8 cellular contexts compared by ENCODE assay signal in the genomic region with DNA sequence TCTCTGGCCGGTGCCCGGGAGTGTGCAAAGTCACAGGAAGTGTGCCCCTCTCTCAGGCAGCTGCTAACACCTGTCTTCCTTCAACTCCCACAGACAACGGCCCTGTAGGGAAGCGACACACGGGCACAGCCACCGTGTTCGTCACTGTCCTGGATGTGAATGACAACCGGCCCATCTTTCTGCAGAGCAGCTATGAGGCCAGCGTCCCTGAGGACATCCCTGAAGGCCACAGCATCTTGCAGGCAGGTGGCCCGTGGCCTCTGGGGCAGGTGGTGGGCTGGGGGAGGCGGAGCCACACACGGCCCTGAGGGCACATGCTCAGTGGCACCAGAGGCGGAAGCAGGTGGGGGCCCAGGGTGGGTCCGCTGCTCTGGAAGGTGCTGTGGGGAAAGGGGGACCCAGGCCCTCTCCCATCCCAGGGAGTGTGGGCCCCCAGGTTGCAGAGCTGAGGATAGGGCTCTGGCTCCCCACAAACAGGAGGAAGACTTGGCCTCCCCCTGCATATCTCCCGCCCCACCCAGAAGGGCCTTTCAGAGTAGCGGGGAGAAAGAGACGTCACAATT. TPM values are rescaled to one million over a fixed set of nuclear protein-coding genes. Genes with fewer than 3 reads are reported as not detected.
A peak's percentile ranks its signal among the peaks of the same experiment; 100 is the strongest.
DNase-seq lines count a peak whose midpoint lies in the region; ATAC-seq, FAIRE-seq and TF ChIP-seq lines count a peak whose summit lies in the region.

No MANE protein-coding gene starts in this region.

- in situ Hi-C loops in IMR-90 (cut with MboI; ENCODE audit: low sequenced_read_pairs): no loop called here

- H3K4me3 ChIP-seq in IMR-90 (ENCODE audit: insufficient read depth, low read depth, low read length): no peak overlapping the region
- no peak overlapping the region for H3K4me3 ChIP-seq in keratinocyte (ENCODE audit: control insufficient read depth in 2 of 3, extremely low read depth in 1 of 3, insufficient read depth in 2 of 3, low read depth in 1 of 3, low read length in 3 of 3)

- H2BK20ac ChIP-seq in IMR-90 (ENCODE audit: low read depth, low read length): no peak overlapping the region

- H3K36me3 ChIP-seq in IMR-90 (ENCODE audit: control insufficient read depth, insufficient read depth, low read length): no peaks in the 10 kb centered on the region
- H3K36me3 ChIP-seq in keratinocyte (ENCODE audit: control insufficient read depth in 2 of 2, extremely low read depth in 1 of 2, insufficient read depth in 2 of 2, low read length in 2 of 2): no peaks in the 10 kb centered on the region

- TF ChIP-seq CTCF in IMR-90 (conservative IDR thresholded peaks at IDR 0.05; ENCODE audit: low read depth, low read length) (no peak), keratinocyte (optimal IDR thresholded peaks at IDR 0.05 in 1 of 3, IDR thresholded peaks at IDR 0.05 in 1 of 3, conservative IDR thresholded peaks at IDR 0.05 in 1 of 3; ENCODE audit: extremely low read depth in 1 of 3, insufficient read depth in 2 of 3, low read length in 3 of 3) (no peak)

- no peak overlapping the region; the same call in 1 of the 2 replicates for H2AK5ac ChIP-seq in IMR-90 (ENCODE audit: low read depth, low read length)

- peak overlapping the region; percentile 64 for H3K4me3 Mint-ChIP-seq in activated T-helper 2 cell treated with anti-CD3 and anti-CD28 coated beads, Interferon-gamma antibody, Interleukin-2, Interleukin-4, amounts not matched to agents 10 μg/mL and 5 μg/mL and 100 μg/mL, durations not matched to agents 14 hours and 24 hours and 36 hours (ENCODE audit: low read depth)
- no peak overlapping the region for H3K4me3 Mint-ChIP-seq in stimulated activated naive B cell treated with anti-CD40 and anti-IgM and Interleukin-4, amounts not matched to agents 10 μg/mL and 1 μg/mL and 100 μg/mL, for 72 hours

- POLR2A ChIA-PET in IMR-90 (lab: Charles Lee; ENCODE audit: unreplicated experiment): no interaction called here

- dilution Hi-C loops in IMR-90 (cut with HindIII; ENCODE audit: low sequenced_read_pairs, unreplicated experiment): no loop called here
- dilution Hi-C loops in keratinocyte (cut with MboI; ENCODE audit: extremely low pct_ligation_motif_present, low sequenced_read_pairs): no loop called here

- TF ChIP-seq POLR2A in IMR-90 (IDR thresholded peaks at IDR 0.05; ENCODE audit: low read depth, low read length) (no peak), GM18505 (IDR thresholded peaks at IDR 0.05; ENCODE audit: borderline replicate concordance, extremely low read depth, insufficient read depth, insufficient read length) (no peak)

- no peak overlapping the region for H2BK5ac ChIP-seq in IMR-90 (ENCODE audit: low read depth, low read length, poor library complexity, severe bottlenecking)

- H3K9me3 ChIP-seq in IMR-90 (ENCODE audit: control insufficient read depth, insufficient read depth, low read length) (no peaks in the 10 kb centered on the region; the same call in 1 of the 2 replicates), keratinocyte (ENCODE audit: control insufficient read depth, low read depth, low read length) (no peaks in the 10 kb centered on the region)

- H3K79me2 ChIP-seq in keratinocyte (ENCODE audit: control insufficient read depth, insufficient read depth, low read length): no peaks in the 10 kb centered on the region

- 0 out of 2 replicates have a peak overlapping the region, but pooled peaks have one; percentile 52 for H2BK120ac ChIP-seq in IMR-90 (ENCODE audit: low read depth, low read length)

- peak overlapping the region; percentile 99 for H3K27ac Mint-ChIP-seq in activated T-helper 2 cell treated with anti-CD3 and anti-CD28 coated beads, Interferon-gamma antibody, Interleukin-2, Interleukin-4, amounts not matched to agents 10 μg/mL and 5 μg/mL and 100 μg/mL, durations not matched to agents 14 hours and 24 hours and 36 hours
- H3K27ac Mint-ChIP-seq in stimulated activated naive B cell treated with anti-CD40 and anti-IgM and Interleukin-4, amounts not matched to agents 10 μg/mL and 1 μg/mL and 100 μg/mL, for 72 hours: peak overlapping the region; percentile 47

- H3K9ac ChIP-seq in IMR-90 (ENCODE audit: low read depth, low read length) (0 out of 2 replicates have a peak overlapping the region, but pooled peaks have one; percentile 16), keratinocyte (ENCODE audit: control insufficient read depth, extremely low read depth, insufficient read depth, low read length) (peak overlapping the region; percentile 64)

- H2AK9ac ChIP-seq in IMR-90 (replicated peaks; ENCODE audit: low read depth, low read length, poor library complexity): peak overlapping the region; percentile 52

- 0 out of 2 replicates have a peak overlapping the region, but pooled peaks have one; percentile 17 for H3K14ac ChIP-seq in IMR-90 (replicated peaks; ENCODE audit: low read depth, low read length)

- no peaks in the 10 kb centered on the region for H3K79me1 ChIP-seq in IMR-90 (ENCODE audit: low read depth in 1 of 2, low read length in 2 of 2)

- no peak overlapping the region for H3K56ac ChIP-seq in IMR-90 (ENCODE audit: extremely low read depth, insufficient read depth, low read length)

- CTCF ChIA-PET in IMR-90 (lab: Yijun Ruan, JAX): interaction anchor here (0.5 kb wide), 1 partner anchor 53 kb away, joined by 3 read pairs; no protein-coding TSS in a partner anchor

- H3K27me3 Mint-ChIP-seq in activated T-helper 2 cell treated with anti-CD3 and anti-CD28 coated beads, Interferon-gamma antibody, Interleukin-2, Interleukin-4, amounts not matched to agents 10 μg/mL and 5 μg/mL and 100 μg/mL, durations not matched to agents 14 hours and 24 hours and 36 hours (ENCODE audit: low read depth): no peaks in the 10 kb centered on the region
- H3K27me3 Mint-ChIP-seq in stimulated activated naive B cell treated with anti-CD40 and anti-IgM and Interleukin-4, amounts not matched to agents 10 μg/mL and 1 μg/mL and 100 μg/mL, for 72 hours: no peaks in the 10 kb centered on the region

- H3K4me1 ChIP-seq in IMR-90 (ENCODE audit: control insufficient read depth, insufficient read depth, low read length): peaks cover 21% of the 10 kb centered on the region
- H3K4me1 ChIP-seq in keratinocyte (ENCODE audit: control insufficient read depth, extremely low read depth, insufficient read depth, low read length): peaks cover 17% of the 10 kb centered on the region

- peak overlapping the region; percentile 89 to 98; a peak in 2 of 4 replicates for H4K8ac ChIP-seq in IMR-90 (ENCODE audit: low read depth in 2 of 2, low read length in 2 of 2)

- H3K9me3 Mint-ChIP-seq in activated T-helper 2 cell treated with anti-CD3 and anti-CD28 coated beads, Interferon-gamma antibody, Interleukin-2, Interleukin-4, amounts not matched to agents 10 μg/mL and 5 μg/mL and 100 μg/mL, durations not matched to agents 14 hours and 24 hours and 36 hours: no peaks in the 10 kb centered on the region
- H3K9me3 Mint-ChIP-seq in stimulated activated naive B cell treated with anti-CD40 and anti-IgM and Interleukin-4, amounts not matched to agents 10 μg/mL and 1 μg/mL and 100 μg/mL, for 72 hours: no peaks in the 10 kb centered on the region

- H4K91ac ChIP-seq in IMR-90 (ENCODE audit: insufficient read depth, low read depth, low read length): peak overlapping the region; percentile 93

- H2BK15ac ChIP-seq in IMR-90 (ENCODE audit: low read depth, low read length): no peak overlapping the region

- H3K27ac ChIP-seq in IMR-90 (ENCODE audit: insufficient read depth, low read length) (peak overlapping the region; percentile 75), keratinocyte (ENCODE audit: control insufficient read depth, insufficient read depth, low read length) (peak overlapping the region; percentile 69)

- no TSS peak for BruUV-seq in IMR-90 (replicated peaks; lab: Mats Ljungman, UMichigan)

- peak overlapping the region; percentile 48 for H3K4ac ChIP-seq in IMR-90 (ENCODE audit: low read depth, low read length)

- ATAC-seq in IMR-90 (ENCODE audit: low read depth) (no peak), GM21526 (IDR thresholded peaks at IDR 0.05; ENCODE audit: low FRiP score, unreplicated experiment) (no peak), GM18505 (IDR thresholded peaks at IDR 0.05; ENCODE audit: unreplicated experiment) (no peak)
- no peak for ATAC-seq in stimulated activated naive B cell treated with anti-CD40 and anti-IgM and Interleukin-4, amounts not matched to agents 10 μg/mL and 1 μg/mL and 100 μg/mL, for 72 hours (replicated peaks)

- H4K20me1 ChIP-seq in IMR-90 (ENCODE audit: insufficient read depth, low read length): no peaks in the 10 kb centered on the region
- H4K20me1 ChIP-seq in keratinocyte (ENCODE audit: control insufficient read depth, extremely low read depth, insufficient read depth, low read length): no peaks in the 10 kb centered on the region

- peak overlapping the region; percentile 88 for H2AFZ ChIP-seq in IMR-90 (replicated peaks; ENCODE audit: low read length, poor library complexity)
- peak overlapping the region; percentile 72 for H2AFZ ChIP-seq in keratinocyte (ENCODE audit: control insufficient read depth, low read length)

- TF ChIP-seq RAD21 in IMR-90 (IDR thresholded peaks at IDR 0.05; ENCODE audit: low read length): no peak

- no peaks in the 10 kb centered on the region for H3K36me3 Mint-ChIP-seq in activated T-helper 2 cell treated with anti-CD3 and anti-CD28 coated beads, Interferon-gamma antibody, Interleukin-2, Interleukin-4, amounts not matched to agents 10 μg/mL and 5 μg/mL and 100 μg/mL, durations not matched to agents 14 hours and 24 hours and 36 hours (ENCODE audit: low read depth)
- no peaks in the 10 kb centered on the region for H3K36me3 Mint-ChIP-seq in stimulated activated naive B cell treated with anti-CD40 and anti-IgM and Interleukin-4, amounts not matched to agents 10 μg/mL and 1 μg/mL and 100 μg/mL, for 72 hours

- intact Hi-C loops in IMR-90 (cut with micrococcal nuclease): loop anchor here (5.0 kb wide), 2 partner anchors 55 to 100 kb away; no protein-coding TSS in a partner anchor
- intact Hi-C loops in activated T-helper 2 cell treated with anti-CD3 and anti-CD28 coated beads, Interferon-gamma antibody, Interleukin-2, Interleukin-4, amounts not matched to agents 10 μg/mL and 5 μg/mL and 100 μg/mL, durations not matched to agents 14 hours and 24 hours and 36 hours (cut with micrococcal nuclease): loop anchor here (1.0 to 5.0 kb wide), 2 partner anchors 14 to 395 kb away; a partner anchor contains a TSS

- peak overlapping the region; percentile 19; the same call in 1 of the 2 replicates for H3K18ac ChIP-seq in IMR-90 (ENCODE audit: low read depth, low read length)

- no peak for DNase-seq in IMR-90
- DNase-seq in activated T-helper 2 cell treated with anti-CD3 and anti-CD28 coated beads, Interferon-gamma antibody, Interleukin-2, Interleukin-4, amounts not matched to agents 10 μg/mL and 5 μg/mL and 100 μg/mL, durations not matched to agents 14 hours and 24 hours and 36 hours (ENCODE audit: low spot score): no peak
- DNase-seq in keratinocyte (ENCODE audit: low read depth, low spot score): no peak
- no peak for DNase-seq in stimulated activated naive B cell treated with anti-CD40 and anti-IgM and Interleukin-4, amounts not matched to agents 10 μg/mL and 1 μg/mL and 100 μg/mL, for 72 hours
- no peak for DNase-seq in RKO (ENCODE audit: low spot score)
- DNase-seq in NCI-H524 (lab: John Stamatoyannopoulos, UW): no peak

- 100% methylated on average over 5 of the region's 17 CpGs; no CpG with 5 or more reads in 1 of the 2 experiments for WGBS in IMR-90 (ENCODE audit: extremely low coverage in 2 of 2, insufficient read length in 1 of 2), 2 experiments

- H3K27me3 ChIP-seq in IMR-90 (ENCODE audit: control insufficient read depth, insufficient read depth, low read length): peaks cover 5% of the 10 kb centered on the region; the same call in 1 of the 2 replicates
- H3K27me3 ChIP-seq in keratinocyte (ENCODE audit: control insufficient read depth, extremely low read depth, insufficient read depth, low read length): no peaks in the 10 kb centered on the region

- H3K4me1 Mint-ChIP-seq in activated T-helper 2 cell treated with anti-CD3 and anti-CD28 coated beads, Interferon-gamma antibody, Interleukin-2, Interleukin-4, amounts not matched to agents 10 μg/mL and 5 μg/mL and 100 μg/mL, durations not matched to agents 14 hours and 24 hours and 36 hours (ENCODE audit: low read depth): peaks cover 36% of the 10 kb centered on the region
- H3K4me1 Mint-ChIP-seq in stimulated activated naive B cell treated with anti-CD40 and anti-IgM and Interleukin-4, amounts not matched to agents 10 μg/mL and 1 μg/mL and 100 μg/mL, for 72 hours: peaks cover 40 to 63% of the 10 kb centered on the region in 2 donors

- H4K5ac ChIP-seq in IMR-90 (ENCODE audit: low read depth, low read length): peak overlapping the region; percentile 69; the same call in 1 of the 2 replicates

- FAIRE-seq in keratinocyte (lab: Jason Lieb, UNC): no peak

- H3K4me2 ChIP-seq in IMR-90 (ENCODE audit: low read depth, low read length) (no peak overlapping the region), keratinocyte (ENCODE audit: control insufficient read depth, extremely low read depth, insufficient read depth, low read depth, low read length) (peak overlapping the region; percentile 62)

- H3K23ac ChIP-seq in IMR-90 (ENCODE audit: low read depth, low read length): no peak overlapping the region

- no peaks in the 10 kb centered on the region for H3K9me1 ChIP-seq in IMR-90 (ENCODE audit: insufficient read depth, low read length)
- no peaks in the 10 kb centered on the region for H3K9me1 ChIP-seq in keratinocyte (ENCODE audit: control insufficient read depth, extremely low read depth, insufficient read depth, low read length)

RNA-seq across cellular contexts. Expression of a gene that starts 6.9 kb away (rescaled TPM):
- under 0.01 TPM in 1 of 2 replicates, not detected in the other for total RNA-seq in IMR-90 (2012; rRNA removed)
- polyA plus RNA-seq in IMR-90 (2012; rRNA removed) (not detected in 2 replicates), keratinocyte (not detected in 3 replicates)
- polyA plus RNA-seq in IMR-90 (2012; cell fraction: cytosol; rRNA removed): not detected in 2 replicates
- not detected in 2 replicates for polyA plus RNA-seq in IMR-90 (2012; cell fraction: nucleus; rRNA removed; ENCODE audit: low replicate concordance)
- 0.11 and 0.18 TPM in 2 replicates for total RNA-seq in activated T-helper 2 cell treated with anti-CD3 and anti-CD28 coated beads, Interferon-gamma antibody, Interleukin-2, Interleukin-4, amounts not matched to agents 10 μg/mL and 5 μg/mL and 100 μg/mL, durations not matched to agents 14 hours and 24 hours and 36 hours
- not detected for polyA plus RNA-seq in keratinocyte (2011; ENCODE audit: low read depth)
- polyA plus RNA-seq in keratinocyte (2011; cell fraction: cytosol; rRNA removed): not detected in 2 replicates
- polyA plus RNA-seq in keratinocyte (2011; cell fraction: nucleus; rRNA removed): not detected in 2 replicates
- not detected in 2 replicates for polyA plus RNA-seq in keratinocyte (2012; ENCODE audit: low replicate concordance)
- not detected in 3 replicates for polyA minus RNA-seq in keratinocyte
- polyA minus RNA-seq in keratinocyte (2011; cell fraction: cytosol; rRNA and poly(A)+ RNA removed): not detected
- polyA minus RNA-seq in keratinocyte (2011; cell fraction: nucleus; rRNA and poly(A)+ RNA removed): not detected in 2 replicates
